In genomic region chr7:155459133-155459866, GRCh38 we compare ENCODE assay signal across 11 cellular contexts. TPM values are rescaled to one million over a fixed set of nuclear protein-coding genes. Genes with fewer than 3 reads are reported as not detected.
DNase-seq lines count a peak whose midpoint lies in the region; ATAC-seq and TF ChIP-seq lines count a peak whose summit lies in the region.
"Had no signal": no experiment of that assay in that cellular context is flagged by ENCODE, and none has a peak within 500 bp of the region (broad histone marks: within the 10 kb centered on the region; RNA-seq: fewer than 3 reads in every experiment).

No MANE protein-coding gene starts in this region.

- H3K9me3 ChIP-seq in T-helper 17 cell (ENCODE audit: control insufficient read depth, low read length, poor library complexity, severe bottlenecking) (no peaks in the 10 kb centered on the region), iPS-18c (ENCODE audit: control insufficient read depth, insufficient read depth, low read length) (peaks cover 3% of the 10 kb centered on the region), esophagus squamous epithelium (no peaks in the 10 kb centered on the region), mucosa of descending colon (no peaks in the 10 kb centered on the region)

- 3 to 4% methylated on average over 24 to 26 of the region's 37 CpGs for WGBS in esophagus squamous epithelium, 2 donors

- no peak for TF ChIP-seq POLR2A in esophagus squamous epithelium (IDR thresholded peaks at IDR 0.05)

- H3K36me3 Mint-ChIP-seq in activated T-cell treated with anti-CD3 and anti-CD28 coated beads, Interleukin-2, amount 50 U/mL, for 24 hours (ENCODE audit: low read depth): no peaks in the 10 kb centered on the region
- H3K36me3 Mint-ChIP-seq in T-helper 17 cell (ENCODE audit: low read depth): peaks cover 10% of the 10 kb centered on the region
- H3K36me3 Mint-ChIP-seq in stimulated activated effector memory CD8-positive, alpha-beta T cell treated with anti-CD3 and anti-CD28 coated beads, Interleukin-12 subunit alpha, Interleukin-12 subunit beta, amount 100 ng/mL, for 72 hours: peaks cover 12% of the 10 kb centered on the region

- H3K4me1 Mint-ChIP-seq in activated T-cell treated with anti-CD3 and anti-CD28 coated beads, Interleukin-2, amount 50 U/mL, for 24 hours (ENCODE audit: low read depth): peaks cover 23% of the 10 kb centered on the region
- H3K4me1 Mint-ChIP-seq in T-helper 17 cell: peaks cover 26% of the 10 kb centered on the region
- H3K4me1 Mint-ChIP-seq in stimulated activated effector memory CD8-positive, alpha-beta T cell treated with anti-CD3 and anti-CD28 coated beads, Interleukin-12 subunit alpha, Interleukin-12 subunit beta, amount 100 ng/mL, for 72 hours: peaks cover 20% of the 10 kb centered on the region

- TF ChIP-seq CTCF in esophagus squamous epithelium (IDR thresholded peaks at IDR 0.05): no peak
- no peak for TF ChIP-seq CTCF in mucosa of descending colon (IDR thresholded peaks at IDR 0.05)

- ATAC-seq in T-helper 17 cell (no peak), mucosa of descending colon (no peak), HG03097 (IDR thresholded peaks at IDR 0.05; ENCODE audit: low FRiP score, unreplicated experiment) (no peak)
- no peak for ATAC-seq in stimulated activated effector memory CD8-positive, alpha-beta T cell treated with anti-CD3 and anti-CD28 coated beads, Interleukin-12 subunit alpha, Interleukin-12 subunit beta, amount 100 ng/mL, for 72 hours

- H3K4me3 ChIP-seq in iPS-18c (ENCODE audit: insufficient read depth, low read depth, low read length): 0 out of 2 replicates have a peak overlapping the region, but pooled peaks have one; percentile 3
- H3K4me3 ChIP-seq in esophagus squamous epithelium: peak overlapping the region in 2 of 4 donors; percentile 37 to 61
- no peak overlapping the region for H3K4me3 ChIP-seq in mucosa of descending colon

- peaks cover 20 to 45% (median 30%) of the 10 kb centered on the region in 3 donors for H3K4me1 ChIP-seq in esophagus squamous epithelium
- H3K4me1 ChIP-seq in mucosa of descending colon (ENCODE audit: low read depth): peaks cover 24% of the 10 kb centered on the region

- H3K27ac ChIP-seq in esophagus squamous epithelium: no peak overlapping the region

- peak overlapping the region; percentile 33 for H3K4me3 Mint-ChIP-seq in activated T-cell treated with anti-CD3 and anti-CD28 coated beads, Interleukin-2, amount 50 U/mL, for 24 hours
- H3K4me3 Mint-ChIP-seq in T-helper 17 cell: peak overlapping the region; percentile 84
- H3K4me3 Mint-ChIP-seq in stimulated activated effector memory CD8-positive, alpha-beta T cell treated with anti-CD3 and anti-CD28 coated beads, Interleukin-12 subunit alpha, Interleukin-12 subunit beta, amount 100 ng/mL, for 72 hours: peak overlapping the region; percentile 61

- H3K36me3 ChIP-seq in esophagus squamous epithelium (no peaks in the 10 kb centered on the region), mucosa of descending colon (ENCODE audit: low read depth) (no peaks in the 10 kb centered on the region)

- DNase-seq in activated T-cell treated with anti-CD3 and anti-CD28 coated beads, Interleukin-2, amount 50 U/mL, for 24 hours: no peak
- DNase-seq in activated T-cell treated with anti-CD3 and anti-CD28 coated beads, Interleukin-2, amount 50 U/mL, for 1 hour: no peak
- DNase-seq in T-helper 17 cell (no peak), esophagus squamous epithelium (lab: John Stamatoyannopoulos, UW) (no peak), mucosa of descending colon (no peak)
- no peak for DNase-seq in stimulated activated effector memory CD8-positive, alpha-beta T cell treated with anti-CD3 and anti-CD28 coated beads, Interleukin-12 subunit alpha, Interleukin-12 subunit beta, amount 100 ng/mL, for 72 hours (ENCODE audit: low spot score in 2 of 2)
- DNase-seq: activated gamma-delta T cell, Karpas-422 had no signal

- intact Hi-C loops in esophagus squamous epithelium (cut with DNase I) (no loop called here), mucosa of descending colon (cut with DNase I, micrococcal nuclease) (no loop called here)

- H3K27ac Mint-ChIP-seq in activated T-cell treated with anti-CD3 and anti-CD28 coated beads, Interleukin-2, amount 50 U/mL, for 24 hours: peak overlapping the region; percentile 81
- H3K27ac Mint-ChIP-seq in T-helper 17 cell: no peak overlapping the region
- H3K27ac Mint-ChIP-seq in stimulated activated effector memory CD8-positive, alpha-beta T cell treated with anti-CD3 and anti-CD28 coated beads, Interleukin-12 subunit alpha, Interleukin-12 subunit beta, amount 100 ng/mL, for 72 hours: peak overlapping the region; percentile 73

- H3K9me3 Mint-ChIP-seq in activated T-cell treated with anti-CD3 and anti-CD28 coated beads, Interleukin-2, amount 50 U/mL, for 24 hours: no peaks in the 10 kb centered on the region
- H3K9me3 Mint-ChIP-seq in stimulated activated effector memory CD8-positive, alpha-beta T cell treated with anti-CD3 and anti-CD28 coated beads, Interleukin-12 subunit alpha, Interleukin-12 subunit beta, amount 100 ng/mL, for 72 hours: no peaks in the 10 kb centered on the region

- peaks cover 85% of the 10 kb centered on the region for H3K27me3 Mint-ChIP-seq in activated T-cell treated with anti-CD3 and anti-CD28 coated beads, Interleukin-2, amount 50 U/mL, for 24 hours
- peaks cover 77% of the 10 kb centered on the region for H3K27me3 Mint-ChIP-seq in T-helper 17 cell

- peaks cover 61 to 98% (median 74%) of the 10 kb centered on the region in 4 donors for H3K27me3 ChIP-seq in esophagus squamous epithelium

RNA-seq across cellular contexts. Expression of gene EN2, which starts 1.4 kb away (rescaled TPM):
- total RNA-seq in T-helper 17 cell: not detected
- under 1 TPM in 1 of 4 donors, not detected in 3; under 0.01 TPM for total RNA-seq in esophagus squamous epithelium
- not detected for total RNA-seq in mucosa of descending colon
- total RNA-seq: epithelial cell of proximal tubule had no signal

Comparison
In these comparisons a context has a peak if more than half of its experiments do, and no peak if none do; other contexts are left out.
1. H3K4me3 Mint-ChIP-seq: peak in every context shown above with its lines; median percentile 84 in T-helper 17 cell; 61 in stimulated activated effector memory CD8-positive, alpha-beta T cell treated with anti-CD3 and anti-CD28 coated beads, Interleukin-12 subunit alpha, Interleukin-12 subunit beta, amount 100 ng/mL, for 72 hours; 33 in activated T-cell treated with anti-CD3 and anti-CD28 coated beads, Interleukin-2, amount 50 U/mL, for 24 hours.